In the genomic region with DNA sequence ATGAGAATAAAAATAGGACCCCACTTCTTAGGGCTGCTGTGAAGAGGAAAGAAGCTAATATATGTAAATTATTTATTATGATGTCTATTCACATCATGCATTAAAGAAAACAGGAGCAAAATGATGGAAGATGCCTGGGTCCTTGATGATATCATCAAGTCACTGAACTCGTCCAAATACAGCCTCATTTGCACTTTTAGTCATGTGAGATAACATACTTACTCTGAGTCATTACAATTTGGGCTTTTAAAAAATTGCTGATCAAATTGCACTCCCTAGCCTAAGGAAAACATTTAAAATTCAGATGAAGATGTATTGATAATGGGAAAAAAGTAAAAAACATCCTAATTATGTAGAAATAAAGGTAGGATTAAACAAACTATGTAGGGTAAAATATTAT, we compare ENCODE assay signal across 25 cellular contexts.
"Had no signal": no experiment of that assay in that cellular context is flagged by ENCODE, and none has a peak within 500 bp of the region (broad histone marks: within the 10 kb centered on the region; RNA-seq: fewer than 3 reads in every experiment).

No MANE protein-coding gene starts in this region.

- H3K4me1 ChIP-seq: colonic mucosa, esophagus muscularis mucosa, foreskin keratinocyte, gastrocnemius medialis, gastroesophageal sphincter, heart left ventricle, heart right ventricle had no signal

- H3K4me3 ChIP-seq: colonic mucosa, coronary artery, dorsolateral prefrontal cortex, esophagus muscularis mucosa, esophagus squamous epithelium, gastrocnemius medialis, gastroesophageal sphincter, heart left ventricle, heart right ventricle, hepatocyte had no signal

- H3K36me3 ChIP-seq: colonic mucosa, esophagus muscularis mucosa, esophagus squamous epithelium, gastrocnemius medialis, gastroesophageal sphincter, heart left ventricle, heart right ventricle had no signal

- DNase-seq: colonic mucosa; cortex of kidney; dermis blood vessel endothelial cell; dorsolateral prefrontal cortex; effector CD4-positive, alpha-beta T cell; effector CD8-positive, alpha-beta T cell; effector memory CD4-positive, alpha-beta T cell; effector memory CD8-positive, alpha-beta T cell; endodermal cell; esophagus squamous epithelium; foreskin fibroblast; foreskin keratinocyte; foreskin melanocyte; gastrocnemius medialis; glutamatergic neuron; head of caudate nucleus; heart left ventricle; heart right ventricle had no signal

- H3K4me2 ChIP-seq: hepatocyte had no signal

- H2AFZ ChIP-seq: hepatocyte had no signal

- H3K9me3 ChIP-seq: colonic mucosa, esophagus muscularis mucosa, esophagus squamous epithelium, gastrocnemius medialis, gastroesophageal sphincter, heart left ventricle, heart right ventricle had no signal

- H3K27me3 ChIP-seq: colonic mucosa, foreskin keratinocyte, gastrocnemius medialis, hepatocyte had no signal

- ATAC-seq: effector memory CD8-positive, alpha-beta T cell; esophagus mucosa; foreskin keratinocyte; gastrocnemius medialis; gastroesophageal sphincter; heart left ventricle; heart right ventricle had no signal

- H3K79me2 ChIP-seq: hepatocyte had no signal

- FAIRE-seq: endothelial cell of umbilical vein had no signal

- H3K27ac ChIP-seq: colonic mucosa, coronary artery, dorsolateral prefrontal cortex, epithelial cell of prostate, esophagus muscularis mucosa, esophagus squamous epithelium, foreskin keratinocyte, gastrocnemius medialis, gastroesophageal sphincter, heart left ventricle, heart right ventricle, hepatocyte had no signal
